Comparison of ENCODE assay signal across 1 cellular context in the genomic region with DNA sequence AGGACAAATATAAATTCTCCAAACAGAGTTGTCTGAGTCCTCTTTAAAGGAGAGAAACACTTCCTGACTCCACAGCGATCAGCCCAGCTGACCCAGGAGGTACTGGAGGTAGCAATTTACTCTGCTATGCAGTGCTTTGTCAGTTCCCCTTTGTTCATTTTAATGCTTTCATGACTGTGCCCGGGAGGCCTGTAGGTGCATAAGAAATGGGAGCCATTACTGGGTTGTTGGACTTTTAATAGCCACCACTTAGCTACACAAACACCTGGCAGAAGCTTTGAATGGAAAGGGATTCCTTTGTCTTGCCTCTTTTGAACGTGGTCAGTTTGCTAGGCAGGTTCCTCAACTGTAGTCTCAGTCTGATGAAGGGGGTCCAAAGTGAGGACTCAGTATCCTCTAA.
TF ChIP-seq lines count a peak whose summit lies in the region.

No MANE protein-coding gene starts in this region.

TF ChIP-seq in H1, 55 proteins besides CTCF, POLR2A, EP300 and RAD21:
- no peak; the same call in 1 of the 2 replicates for TF ChIP-seq CHD2 (IDR thresholded peaks at IDR 0.05; ENCODE audit: low read length)
- no peak for TF ChIP-seq SIRT6 (IDR thresholded peaks at IDR 0.05; ENCODE audit: low read length)
- TF ChIP-seq POLR2AphosphoS5 (IDR thresholded peaks at IDR 0.05; ENCODE audit: low read depth, low read length), result no peak
- TF ChIP-seq TBP (IDR thresholded peaks at IDR 0.05; ENCODE audit: low read depth, low read length), result no peak
- TF ChIP-seq TCF12 (IDR thresholded peaks at IDR 0.05; ENCODE audit: low read depth, low read length), result peak; percentile 83; the same call in 1 of the 2 replicates
- no peak for TF ChIP-seq CTBP2 (IDR thresholded peaks at IDR 0.05; ENCODE audit: borderline replicate concordance, insufficient read depth, insufficient read length, low read length)
- TF ChIP-seq, protein P1, sequence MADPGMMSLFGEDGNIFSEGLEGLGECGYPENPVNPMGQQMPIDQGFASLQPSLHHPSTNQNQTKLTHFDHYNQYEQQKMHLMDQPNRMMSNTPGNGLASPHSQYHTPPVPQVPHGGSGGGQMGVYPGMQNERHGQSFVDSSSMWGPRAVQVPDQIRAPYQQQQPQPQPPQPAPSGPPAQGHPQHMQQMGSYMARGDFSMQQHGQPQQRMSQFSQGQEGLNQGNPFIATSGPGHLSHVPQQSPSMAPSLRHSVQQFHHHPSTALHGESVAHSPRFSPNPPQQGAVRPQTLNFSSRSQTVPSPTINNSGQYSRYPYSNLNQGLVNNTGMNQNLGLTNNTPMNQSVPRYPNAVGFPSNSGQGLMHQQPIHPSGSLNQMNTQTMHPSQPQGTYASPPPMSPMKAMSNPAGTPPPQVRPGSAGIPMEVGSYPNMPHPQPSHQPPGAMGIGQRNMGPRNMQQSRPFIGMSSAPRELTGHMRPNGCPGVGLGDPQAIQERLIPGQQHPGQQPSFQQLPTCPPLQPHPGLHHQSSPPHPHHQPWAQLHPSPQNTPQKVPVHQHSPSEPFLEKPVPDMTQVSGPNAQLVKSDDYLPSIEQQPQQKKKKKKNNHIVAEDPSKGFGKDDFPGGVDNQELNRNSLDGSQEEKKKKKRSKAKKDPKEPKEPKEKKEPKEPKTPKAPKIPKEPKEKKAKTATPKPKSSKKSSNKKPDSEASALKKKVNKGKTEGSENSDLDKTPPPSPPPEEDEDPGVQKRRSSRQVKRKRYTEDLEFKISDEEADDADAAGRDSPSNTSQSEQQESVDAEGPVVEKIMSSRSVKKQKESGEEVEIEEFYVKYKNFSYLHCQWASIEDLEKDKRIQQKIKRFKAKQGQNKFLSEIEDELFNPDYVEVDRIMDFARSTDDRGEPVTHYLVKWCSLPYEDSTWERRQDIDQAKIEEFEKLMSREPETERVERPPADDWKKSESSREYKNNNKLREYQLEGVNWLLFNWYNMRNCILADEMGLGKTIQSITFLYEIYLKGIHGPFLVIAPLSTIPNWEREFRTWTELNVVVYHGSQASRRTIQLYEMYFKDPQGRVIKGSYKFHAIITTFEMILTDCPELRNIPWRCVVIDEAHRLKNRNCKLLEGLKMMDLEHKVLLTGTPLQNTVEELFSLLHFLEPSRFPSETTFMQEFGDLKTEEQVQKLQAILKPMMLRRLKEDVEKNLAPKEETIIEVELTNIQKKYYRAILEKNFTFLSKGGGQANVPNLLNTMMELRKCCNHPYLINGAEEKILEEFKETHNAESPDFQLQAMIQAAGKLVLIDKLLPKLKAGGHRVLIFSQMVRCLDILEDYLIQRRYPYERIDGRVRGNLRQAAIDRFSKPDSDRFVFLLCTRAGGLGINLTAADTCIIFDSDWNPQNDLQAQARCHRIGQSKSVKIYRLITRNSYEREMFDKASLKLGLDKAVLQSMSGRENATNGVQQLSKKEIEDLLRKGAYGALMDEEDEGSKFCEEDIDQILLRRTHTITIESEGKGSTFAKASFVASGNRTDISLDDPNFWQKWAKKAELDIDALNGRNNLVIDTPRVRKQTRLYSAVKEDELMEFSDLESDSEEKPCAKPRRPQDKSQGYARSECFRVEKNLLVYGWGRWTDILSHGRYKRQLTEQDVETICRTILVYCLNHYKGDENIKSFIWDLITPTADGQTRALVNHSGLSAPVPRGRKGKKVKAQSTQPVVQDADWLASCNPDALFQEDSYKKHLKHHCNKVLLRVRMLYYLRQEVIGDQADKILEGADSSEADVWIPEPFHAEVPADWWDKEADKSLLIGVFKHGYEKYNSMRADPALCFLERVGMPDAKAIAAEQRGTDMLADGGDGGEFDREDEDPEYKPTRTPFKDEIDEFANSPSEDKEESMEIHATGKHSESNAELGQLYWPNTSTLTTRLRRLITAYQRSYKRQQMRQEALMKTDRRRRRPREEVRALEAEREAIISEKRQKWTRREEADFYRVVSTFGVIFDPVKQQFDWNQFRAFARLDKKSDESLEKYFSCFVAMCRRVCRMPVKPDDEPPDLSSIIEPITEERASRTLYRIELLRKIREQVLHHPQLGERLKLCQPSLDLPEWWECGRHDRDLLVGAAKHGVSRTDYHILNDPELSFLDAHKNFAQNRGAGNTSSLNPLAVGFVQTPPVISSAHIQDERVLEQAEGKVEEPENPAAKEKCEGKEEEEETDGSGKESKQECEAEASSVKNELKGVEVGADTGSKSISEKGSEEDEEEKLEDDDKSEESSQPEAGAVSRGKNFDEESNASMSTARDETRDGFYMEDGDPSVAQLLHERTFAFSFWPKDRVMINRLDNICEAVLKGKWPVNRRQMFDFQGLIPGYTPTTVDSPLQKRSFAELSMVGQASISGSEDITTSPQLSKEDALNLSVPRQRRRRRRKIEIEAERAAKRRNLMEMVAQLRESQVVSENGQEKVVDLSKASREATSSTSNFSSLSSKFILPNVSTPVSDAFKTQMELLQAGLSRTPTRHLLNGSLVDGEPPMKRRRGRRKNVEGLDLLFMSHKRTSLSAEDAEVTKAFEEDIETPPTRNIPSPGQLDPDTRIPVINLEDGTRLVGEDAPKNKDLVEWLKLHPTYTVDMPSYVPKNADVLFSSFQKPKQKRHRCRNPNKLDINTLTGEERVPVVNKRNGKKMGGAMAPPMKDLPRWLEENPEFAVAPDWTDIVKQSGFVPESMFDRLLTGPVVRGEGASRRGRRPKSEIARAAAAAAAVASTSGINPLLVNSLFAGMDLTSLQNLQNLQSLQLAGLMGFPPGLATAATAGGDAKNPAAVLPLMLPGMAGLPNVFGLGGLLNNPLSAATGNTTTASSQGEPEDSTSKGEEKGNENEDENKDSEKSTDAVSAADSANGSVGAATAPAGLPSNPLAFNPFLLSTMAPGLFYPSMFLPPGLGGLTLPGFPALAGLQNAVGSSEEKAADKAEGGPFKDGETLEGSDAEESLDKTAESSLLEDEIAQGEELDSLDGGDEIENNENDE (IDR thresholded peaks at IDR 0.05; ENCODE audit: insufficient replicate concordance, low read length), result no peak
- no peak for TF ChIP-seq SUZ12 (IDR thresholded peaks at IDR 0.05; ENCODE audit: low read length)
- no peak for TF ChIP-seq BACH1 (IDR thresholded peaks at IDR 0.05; ENCODE audit: low read length)
- TF ChIP-seq CHD1 (IDR thresholded peaks at IDR 0.05; ENCODE audit: low read depth, low read length), result no peak
- no peak for TF ChIP-seq TEAD4 (IDR thresholded peaks at IDR 0.05; ENCODE audit: low read depth, low read length)
- no peak for TF ChIP-seq SAP30 (IDR thresholded peaks at IDR 0.05; ENCODE audit: insufficient read depth, insufficient replicate concordance, low read length)
- TF ChIP-seq SP2 (IDR thresholded peaks at IDR 0.05; ENCODE audit: low read length), result no peak
- TF ChIP-seq HDAC2 (IDR thresholded peaks at IDR 0.05; ENCODE audit: borderline replicate concordance in 1 of 2, low read depth in 2 of 2, low read length in 2 of 2), result peak in 1 of 2 experiments; percentile 55; a peak in 1 of 4 replicates
- TF ChIP-seq KDM1A (IDR thresholded peaks at IDR 0.05; ENCODE audit: borderline replicate concordance, low read length), result no peak
- TF ChIP-seq ASH2L (IDR thresholded peaks at IDR 0.05; ENCODE audit: low read length), result no peak
- peak; percentile 65; the same call in 1 of the 2 replicates for TF ChIP-seq YY1 (IDR thresholded peaks at IDR 0.05; ENCODE audit: low read depth, low read length)
- TF ChIP-seq, protein P2, sequence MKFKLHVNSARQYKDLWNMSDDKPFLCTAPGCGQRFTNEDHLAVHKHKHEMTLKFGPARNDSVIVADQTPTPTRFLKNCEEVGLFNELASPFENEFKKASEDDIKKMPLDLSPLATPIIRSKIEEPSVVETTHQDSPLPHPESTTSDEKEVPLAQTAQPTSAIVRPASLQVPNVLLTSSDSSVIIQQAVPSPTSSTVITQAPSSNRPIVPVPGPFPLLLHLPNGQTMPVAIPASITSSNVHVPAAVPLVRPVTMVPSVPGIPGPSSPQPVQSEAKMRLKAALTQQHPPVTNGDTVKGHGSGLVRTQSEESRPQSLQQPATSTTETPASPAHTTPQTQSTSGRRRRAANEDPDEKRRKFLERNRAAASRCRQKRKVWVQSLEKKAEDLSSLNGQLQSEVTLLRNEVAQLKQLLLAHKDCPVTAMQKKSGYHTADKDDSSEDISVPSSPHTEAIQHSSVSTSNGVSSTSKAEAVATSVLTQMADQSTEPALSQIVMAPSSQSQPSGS (IDR thresholded peaks at IDR 0.05; ENCODE audit: low read length), result no peak
- TF ChIP-seq KDM5A (IDR thresholded peaks at IDR 0.05; ENCODE audit: low read length), result no peak
- no peak for TF ChIP-seq RFX5 (IDR thresholded peaks at IDR 0.05; ENCODE audit: borderline replicate concordance, low read depth, low read length)
- no peak for TF ChIP-seq RNF2 (IDR thresholded peaks at IDR 0.05; ENCODE audit: borderline replicate concordance, low read depth, low read length, missing control alignments, poor library complexity, severe bottlenecking)
- no peak for TF ChIP-seq SIN3A (conservative IDR thresholded peaks at IDR 0.05 in 1 of 2, IDR thresholded peaks at IDR 0.05 in 1 of 2; ENCODE audit: low read depth in 1 of 2, low read length in 2 of 2)
- TF ChIP-seq POU5F1 (IDR thresholded peaks at IDR 0.05; ENCODE audit: low read depth, low read length), result peak; percentile 79
- no peak for TF ChIP-seq JUND (IDR thresholded peaks at IDR 0.05; ENCODE audit: low read length)
- peak; percentile 98 for TF ChIP-seq NANOG (IDR thresholded peaks at IDR 0.05; ENCODE audit: insufficient read depth, low read depth, low read length, poor library complexity, severe bottlenecking)
- no peak for TF ChIP-seq CREB1 (IDR thresholded peaks at IDR 0.05)
- TF ChIP-seq SIX5 (IDR thresholded peaks at IDR 0.05; ENCODE audit: low read depth, low read length), result no peak
- no peak for TF ChIP-seq CEBPB (IDR thresholded peaks at IDR 0.05; ENCODE audit: low read depth, low read length)
- no peak for TF ChIP-seq TAF1 (IDR thresholded peaks at IDR 0.05; ENCODE audit: low read depth, low read length)
- TF ChIP-seq JUN (IDR thresholded peaks at IDR 0.05; ENCODE audit: low read depth, low read length), result no peak
- no peak for TF ChIP-seq TAF7 (optimal IDR thresholded peaks at IDR 0.05; ENCODE audit: borderline replicate concordance, low read depth, low read length)
- peak in 1 of 2 experiments; percentile 38 for TF ChIP-seq BCL11A (IDR thresholded peaks at IDR 0.05; ENCODE audit: low read depth in 2 of 2, low read length in 2 of 2)
- no peak for TF ChIP-seq RXRA (IDR thresholded peaks at IDR 0.05; ENCODE audit: insufficient read depth, low read depth, low read length)
- TF ChIP-seq, protein P3, sequence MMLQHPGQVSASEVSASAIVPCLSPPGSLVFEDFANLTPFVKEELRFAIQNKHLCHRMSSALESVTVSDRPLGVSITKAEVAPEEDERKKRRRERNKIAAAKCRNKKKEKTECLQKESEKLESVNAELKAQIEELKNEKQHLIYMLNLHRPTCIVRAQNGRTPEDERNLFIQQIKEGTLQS (IDR thresholded peaks at IDR 0.05; ENCODE audit: insufficient read depth, low read depth, low read length), result no peak
- TF ChIP-seq EGR1 (IDR thresholded peaks at IDR 0.05; ENCODE audit: borderline replicate concordance, low read depth, low read length), result no peak
- TF ChIP-seq SP4 (IDR thresholded peaks at IDR 0.05; ENCODE audit: low read length), result no peak
- TF ChIP-seq SP1 (IDR thresholded peaks at IDR 0.05; ENCODE audit: low read depth, low read length), result no peak; the same call in 1 of the 2 replicates
- TF ChIP-seq, protein P4, sequence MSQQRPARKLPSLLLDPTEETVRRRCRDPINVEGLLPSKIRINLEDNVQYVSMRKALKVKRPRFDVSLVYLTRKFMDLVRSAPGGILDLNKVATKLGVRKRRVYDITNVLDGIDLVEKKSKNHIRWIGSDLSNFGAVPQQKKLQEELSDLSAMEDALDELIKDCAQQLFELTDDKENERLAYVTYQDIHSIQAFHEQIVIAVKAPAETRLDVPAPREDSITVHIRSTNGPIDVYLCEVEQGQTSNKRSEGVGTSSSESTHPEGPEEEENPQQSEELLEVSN (IDR thresholded peaks at IDR 0.05), result no peak
- TF ChIP-seq EZH2 (IDR thresholded peaks at IDR 0.05; ENCODE audit: low read depth, low read length, severe bottlenecking), result no peak
- TF ChIP-seq, protein P5, sequence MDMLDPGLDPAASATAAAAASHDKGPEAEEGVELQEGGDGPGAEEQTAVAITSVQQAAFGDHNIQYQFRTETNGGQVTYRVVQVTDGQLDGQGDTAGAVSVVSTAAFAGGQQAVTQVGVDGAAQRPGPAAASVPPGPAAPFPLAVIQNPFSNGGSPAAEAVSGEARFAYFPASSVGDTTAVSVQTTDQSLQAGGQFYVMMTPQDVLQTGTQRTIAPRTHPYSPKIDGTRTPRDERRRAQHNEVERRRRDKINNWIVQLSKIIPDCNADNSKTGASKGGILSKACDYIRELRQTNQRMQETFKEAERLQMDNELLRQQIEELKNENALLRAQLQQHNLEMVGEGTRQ (IDR thresholded peaks at IDR 0.05; ENCODE audit: low read length), result no peak
- no peak for TF ChIP-seq RBBP5 (IDR thresholded peaks at IDR 0.05; ENCODE audit: borderline replicate concordance, low read depth, low read length)
- TF ChIP-seq ZNF274 (IDR thresholded peaks at IDR 0.05; ENCODE audit: borderline replicate concordance, extremely low read depth, low read length), result no peak
- TF ChIP-seq FOSL1 (IDR thresholded peaks at IDR 0.05; ENCODE audit: insufficient read depth, low read depth, low read length), result no peak
- TF ChIP-seq KDM4A (IDR thresholded peaks at IDR 0.05; ENCODE audit: low read depth, low read length, severe bottlenecking), result no peak
- no peak for TF ChIP-seq CBX8 (IDR thresholded peaks at IDR 0.05; ENCODE audit: borderline replicate concordance, low read depth, low read length)
TF ChIP-seq in H1: peak in this region for 6.
